In genomic region chr9:84390254-84390653, GRCh38 we compare ENCODE assay signal across 9 cellular contexts. TPM values are rescaled to one million over a fixed set of nuclear protein-coding genes. Genes with fewer than 3 reads are reported as not detected.
DNase-seq lines count a peak whose midpoint lies in the region; ATAC-seq and TF ChIP-seq lines count a peak whose summit lies in the region.
"Not testable (repeated sequence)": the region's sequence is repeated elsewhere in the genome, so short reads cannot be mapped to it uniquely, and the experiment has no call there.
"Had no signal": no experiment of that assay in that cellular context is flagged by ENCODE, and none has a peak within 500 bp of the region (broad histone marks: within the 10 kb centered on the region; RNA-seq: fewer than 3 reads in every experiment).

No MANE protein-coding gene starts in this region.

- H3K36me3 ChIP-seq in GM23338 (ENCODE audit: insufficient read depth): not testable (repeated sequence)

- not testable (repeated sequence) for H3K27ac ChIP-seq in GM23338 (ENCODE audit: low read depth); foreskin keratinocyte

- H3K27me3 Mint-ChIP-seq in GM23338 (ENCODE audit: insufficient read depth, low read depth, poor library complexity); T-helper 2 cell treated with Interferon-gamma antibody and Interleukin-4, amounts not matched to agents 5 μg/mL and 100 μg/mL, for 36 hours (ENCODE audit: low read depth): not testable (repeated sequence)

- ATAC-seq in GM23338 (peak; percentile 23; the same call in 1 of the 3 replicates), foreskin keratinocyte (peak; percentile 83)

- not testable (repeated sequence) for H3K36me3 Mint-ChIP-seq in GM23338 (ENCODE audit: low read depth); T-helper 2 cell treated with Interferon-gamma antibody and Interleukin-4, amounts not matched to agents 5 μg/mL and 100 μg/mL, for 36 hours (ENCODE audit: low read depth)

- not testable (repeated sequence) for H3K79me2 ChIP-seq in GM23338 (replicated peaks; ENCODE audit: insufficient read depth)

- DNase-seq in GM23338 (ENCODE audit: low spot score) (peak; percentile 27), activated T-cell treated with anti-CD3 and anti-CD28 coated beads for 24 hours (ENCODE audit: low read depth) (peak; percentile 1), amniotic epithelial cell (ENCODE audit: low read depth) (peak; percentile 88), foreskin keratinocyte (peak; percentile 50 to 86), putamen (ENCODE audit: low spot score) (peak; percentile 7)
- peak; percentile 11 for DNase-seq in T-helper 2 cell treated with Interferon-gamma antibody and Interleukin-4, amounts not matched to agents 5 μg/mL and 100 μg/mL, for 36 hours (ENCODE audit: low spot score)
- peak; percentile 13 to 33 for DNase-seq in stimulated activated CD4-positive, alpha-beta T cell treated with anti-CD3 and anti-CD28 coated beads, Interleukin-2, amount 100 ng/mL, for 48 hours

- not testable (repeated sequence) for H3K4me3 Mint-ChIP-seq in GM23338; T-helper 2 cell treated with Interferon-gamma antibody and Interleukin-4, amounts not matched to agents 5 μg/mL and 100 μg/mL, for 36 hours

- not testable (repeated sequence) for H3K4me1 ChIP-seq in GM23338 (ENCODE audit: insufficient read depth); foreskin keratinocyte

- H3K9me2 ChIP-seq in GM23338 (ENCODE audit: insufficient read depth): not testable (repeated sequence)

- H3K4me1 Mint-ChIP-seq in GM23338; T-helper 2 cell treated with Interferon-gamma antibody and Interleukin-4, amounts not matched to agents 5 μg/mL and 100 μg/mL, for 36 hours (ENCODE audit: low read depth): not testable (repeated sequence)

- not testable (repeated sequence) for H3K27me3 ChIP-seq in GM23338 (ENCODE audit: insufficient read depth); foreskin keratinocyte

- not testable (repeated sequence) for H4K20me1 ChIP-seq in GM23338 (replicated peaks; ENCODE audit: insufficient read depth)

- H3K4me3 ChIP-seq in GM23338: not testable (repeated sequence)

- H3K27ac Mint-ChIP-seq in GM23338; T-helper 2 cell treated with Interferon-gamma antibody and Interleukin-4, amounts not matched to agents 5 μg/mL and 100 μg/mL, for 36 hours: not testable (repeated sequence)

- H3F3A ChIP-seq in GM23338 (replicated peaks; ENCODE audit: low read depth): not testable (repeated sequence)

- not testable (repeated sequence) for H3K4me2 ChIP-seq in GM23338

- not testable (repeated sequence) for H3K9me3 Mint-ChIP-seq in GM23338; T-helper 2 cell treated with Interferon-gamma antibody and Interleukin-4, amounts not matched to agents 5 μg/mL and 100 μg/mL, for 36 hours

- not testable (repeated sequence) for TF ChIP-seq CTCF in GM23338 (conservative IDR thresholded peaks at IDR 0.05; ENCODE audit: low read depth in 2 of 2); foreskin keratinocyte (conservative IDR thresholded peaks at IDR 0.05)

- H2AFZ ChIP-seq in GM23338: peak overlapping the region; percentile 52; the same call in 1 of the 2 replicates

RNA-seq across cellular contexts. Expression of gene SLC28A3, which starts 49.7 kb away (rescaled TPM):
- total RNA-seq in GM23338 (2014; rRNA removed; shearing (Covaris generic)): not detected in 2 replicates
- not detected in 2 replicates for polyA plus RNA-seq in GM23338 (2016; fragmentation: Nextera tagmentation; extraction: Ambion mirVana)
- 0.17 and 0.18 TPM in 2 replicates for total RNA-seq in foreskin keratinocyte
- polyA plus RNA-seq in foreskin keratinocyte: 0.10 and 0.11 TPM in 2 replicates
- polyA plus RNA-seq: CD8-positive, alpha-beta memory T cell; IgD-negative memory B cell had no signal

Comparison
In these comparisons a context has a peak if more than half of its experiments do, and no peak if none do; other contexts are left out.
1. DNase-seq: peak in every context shown above with its lines; median percentile 88 in amniotic epithelial cell; 68 in foreskin keratinocyte; 27 in GM23338; 23 in stimulated activated CD4-positive, alpha-beta T cell treated with anti-CD3 and anti-CD28 coated beads, Interleukin-2, amount 100 ng/mL, for 48 hours; 11 in T-helper 2 cell treated with Interferon-gamma antibody and Interleukin-4, amounts not matched to agents 5 μg/mL and 100 μg/mL, for 36 hours; 7 in putamen; 1 in activated T-cell treated with anti-CD3 and anti-CD28 coated beads for 24 hours.